8 cellular contexts compared by ENCODE assay signal in the genomic region with DNA sequence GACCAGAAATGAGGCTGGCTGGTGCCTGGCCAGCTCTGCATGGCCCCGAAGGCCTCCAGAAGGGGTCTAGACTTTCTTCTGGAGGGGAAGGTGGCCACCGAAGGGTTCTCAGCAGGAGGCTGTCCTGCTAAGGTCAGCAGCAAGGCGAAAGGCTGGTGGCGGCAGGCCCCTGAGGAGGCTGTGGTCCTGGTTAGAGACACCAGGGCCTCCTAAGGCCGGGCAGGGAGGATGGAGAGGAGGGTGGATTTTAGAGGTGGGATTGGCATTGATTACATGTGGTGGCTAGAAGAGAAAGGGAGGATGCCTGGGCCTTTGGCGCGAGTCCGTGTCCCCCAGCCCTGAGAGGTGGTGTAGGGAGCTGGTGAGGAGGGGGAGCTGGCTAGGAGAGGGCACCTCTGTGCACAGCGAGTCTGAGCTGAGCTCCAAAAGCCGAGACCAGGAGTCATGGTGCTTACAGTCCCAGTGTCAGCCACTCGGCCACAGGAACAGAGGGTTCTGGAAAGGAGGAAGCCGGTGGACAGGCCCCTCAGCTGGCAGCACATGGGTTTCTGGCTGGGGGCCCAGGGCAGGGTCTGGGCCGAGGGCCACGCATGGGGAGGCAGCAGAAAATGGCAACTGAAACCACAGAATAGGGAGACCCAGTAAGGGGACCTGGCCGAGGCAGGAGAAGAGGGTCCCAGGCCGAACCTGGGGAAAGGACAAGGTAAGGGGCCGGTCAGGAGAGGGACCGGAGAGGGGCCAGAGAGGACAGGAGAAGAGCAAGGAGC. TPM values are rescaled to one million over a fixed set of nuclear protein-coding genes. Genes with fewer than 3 reads are reported as not detected.
DNase-seq lines count a peak whose midpoint lies in the region; ATAC-seq and TF ChIP-seq lines count a peak whose summit lies in the region.

No MANE protein-coding gene starts in this region.

- CTCF ChIA-PET in activated CD8-positive, alpha-beta T cell treated with anti-CD3 and anti-CD28 coated beads for 36 hours (lab: Charles Lee) = interaction anchor here (3.3 to 7.5 kb wide), 5 partner anchors 9 to 108 kb away, joined by 13 to 111 read pairs (median 42); a partner anchor contains a TSS

- no peak for TF ChIP-seq CTCF in activated CD8-positive, alpha-beta T cell treated with anti-CD3 and anti-CD28 coated beads for 36 hours (IDR thresholded peaks at IDR 0.05)
- no peak for TF ChIP-seq CTCF in liver (IDR thresholded peaks at IDR 0.05; ENCODE audit: low read depth, low read length, missing input control)
- TF ChIP-seq CTCF in GM10266 (IDR thresholded peaks at IDR 0.05; ENCODE audit: control insufficient read depth, insufficient read depth, low read depth, missing control alignments) = no peak

- H3K27me3 Mint-ChIP-seq in activated T-cell treated with anti-CD3 and anti-CD28 coated beads, Interleukin-2, amount 50 U/mL, for 4 hours (ENCODE audit: low read depth) = no peaks in the 10 kb centered on the region
- no peaks in the 10 kb centered on the region for H3K27me3 Mint-ChIP-seq in activated CD8-positive, alpha-beta T cell treated with anti-CD3 and anti-CD28 coated beads for 36 hours
- no peaks in the 10 kb centered on the region for H3K27me3 Mint-ChIP-seq in stimulated activated naive CD8-positive, alpha-beta T cell treated with anti-CD3 and anti-CD28 coated beads, Interleukin-15, amount 100 ng/mL, for 72 hours

- peaks cover 0 to 12% (median 2%) of the 10 kb centered on the region in 4 donors for H3K4me1 ChIP-seq in liver (ENCODE audit: control insufficient read depth in 4 of 4, insufficient read depth in 4 of 4, low read length in 3 of 4)

- no peaks in the 10 kb centered on the region for H3K27me3 ChIP-seq in liver (ENCODE audit: control insufficient read depth in 4 of 4, insufficient read depth in 4 of 4, low read length in 3 of 4)

- WGBS in liver = 90% methylated on average over 18 of the region's 18 CpGs

- peaks cover 4 to 15% (median 10%) of the 10 kb centered on the region in 4 donors for H3K36me3 ChIP-seq in liver (ENCODE audit: control insufficient read depth in 4 of 4, insufficient read depth in 3 of 4, low read depth in 1 of 4, low read length in 3 of 4)

- H3K27ac Mint-ChIP-seq in activated CD8-positive, alpha-beta T cell treated with anti-CD3 and anti-CD28 coated beads for 36 hours = peak overlapping the region; percentile 97
- peak overlapping the region; percentile 87 to 97 for H3K27ac Mint-ChIP-seq in stimulated activated naive CD8-positive, alpha-beta T cell treated with anti-CD3 and anti-CD28 coated beads, Interleukin-15, amount 100 ng/mL, for 72 hours

- intact Hi-C loops in activated CD8-positive, alpha-beta T cell treated with anti-CD3 and anti-CD28 coated beads for 36 hours (cut with micrococcal nuclease) = no loop called here

- no peaks in the 10 kb centered on the region for H3K9me3 ChIP-seq in liver (ENCODE audit: control insufficient read depth in 4 of 4, low read length in 3 of 4)

- H3K9ac ChIP-seq in liver (ENCODE audit: low read depth in 1 of 2, low read length in 2 of 2) = no peak overlapping the region

- DNase-seq in activated T-cell treated with anti-CD3 and anti-CD28 coated beads, Interleukin-2, amount 50 U/mL, for 4 hours = no peak
- DNase-seq in activated T-cell treated with anti-CD3 and anti-CD28 coated beads for 4 hours = no peak
- no peak for DNase-seq in activated CD8-positive, alpha-beta T cell treated with anti-CD3 and anti-CD28 coated beads for 36 hours
- no peak for DNase-seq in stimulated activated naive CD8-positive, alpha-beta T cell treated with anti-CD3 and anti-CD28 coated beads, Interleukin-15, amount 100 ng/mL, for 72 hours
- no peak for DNase-seq in cerebellum (ENCODE audit: low spot score)
- no peak for DNase-seq in GM10266 (ENCODE audit: extremely low spot score)
- DNase-seq in NCI-H82 (lab: John Stamatoyannopoulos, UW) = no peak

- peaks cover 42% of the 10 kb centered on the region for H3K4me1 Mint-ChIP-seq in activated T-cell treated with anti-CD3 and anti-CD28 coated beads, Interleukin-2, amount 50 U/mL, for 4 hours (ENCODE audit: low read depth)
- peaks cover 48% of the 10 kb centered on the region for H3K4me1 Mint-ChIP-seq in activated CD8-positive, alpha-beta T cell treated with anti-CD3 and anti-CD28 coated beads for 36 hours (ENCODE audit: low read depth)
- H3K4me1 Mint-ChIP-seq in stimulated activated naive CD8-positive, alpha-beta T cell treated with anti-CD3 and anti-CD28 coated beads, Interleukin-15, amount 100 ng/mL, for 72 hours = peaks cover 83% of the 10 kb centered on the region

- H3K27ac ChIP-seq in liver (ENCODE audit: low read depth in 1 of 2, low read length in 2 of 2) = peak overlapping the region; percentile 82 to 83

- H3K4me3 ChIP-seq in liver (ENCODE audit: low read depth in 1 of 3, low read length in 3 of 3) = no peak overlapping the region

- no peak for TF ChIP-seq RAD21 in liver (IDR thresholded peaks at IDR 0.05)

- H3K36me3 Mint-ChIP-seq in activated T-cell treated with anti-CD3 and anti-CD28 coated beads, Interleukin-2, amount 50 U/mL, for 4 hours (ENCODE audit: insufficient read depth) = peaks cover 36% of the 10 kb centered on the region
- peaks cover 68% of the 10 kb centered on the region for H3K36me3 Mint-ChIP-seq in activated CD8-positive, alpha-beta T cell treated with anti-CD3 and anti-CD28 coated beads for 36 hours (ENCODE audit: low read depth)

- no peaks in the 10 kb centered on the region for H3K9me3 Mint-ChIP-seq in activated T-cell treated with anti-CD3 and anti-CD28 coated beads, Interleukin-2, amount 50 U/mL, for 4 hours
- no peaks in the 10 kb centered on the region for H3K9me3 Mint-ChIP-seq in activated CD8-positive, alpha-beta T cell treated with anti-CD3 and anti-CD28 coated beads for 36 hours
- no peaks in the 10 kb centered on the region for H3K9me3 Mint-ChIP-seq in stimulated activated naive CD8-positive, alpha-beta T cell treated with anti-CD3 and anti-CD28 coated beads, Interleukin-15, amount 100 ng/mL, for 72 hours

- no peak for ATAC-seq in activated T-cell treated with anti-CD3 and anti-CD28 coated beads, Interleukin-2, amount 50 U/mL, for 4 hours
- ATAC-seq in activated CD8-positive, alpha-beta T cell treated with anti-CD3 and anti-CD28 coated beads for 36 hours = no peak
- no peak for ATAC-seq in stimulated activated naive CD8-positive, alpha-beta T cell treated with anti-CD3 and anti-CD28 coated beads, Interleukin-15, amount 100 ng/mL, for 72 hours

- POLR2A ChIA-PET in activated CD8-positive, alpha-beta T cell treated with anti-CD3 and anti-CD28 coated beads for 36 hours (lab: Charles Lee) = interaction anchor here (1.6 to 9.7 kb wide), 11 partner anchors 8 to 94 kb away, joined by 3 to 206 read pairs (median 33); a partner anchor contains a TSS

- peak overlapping the region; percentile 96 for H3K4me3 Mint-ChIP-seq in activated T-cell treated with anti-CD3 and anti-CD28 coated beads, Interleukin-2, amount 50 U/mL, for 4 hours
- H3K4me3 Mint-ChIP-seq in activated CD8-positive, alpha-beta T cell treated with anti-CD3 and anti-CD28 coated beads for 36 hours = peak overlapping the region; percentile 92
- peak overlapping the region; percentile 90 to 91 for H3K4me3 Mint-ChIP-seq in stimulated activated naive CD8-positive, alpha-beta T cell treated with anti-CD3 and anti-CD28 coated beads, Interleukin-15, amount 100 ng/mL, for 72 hours

TF ChIP-seq in liver, 16 proteins besides CTCF, POLR2A, EP300 and RAD21:
- no peak for TF ChIP-seq HNF4G (IDR thresholded peaks at IDR 0.05)
- no peak for TF ChIP-seq GABPA (IDR thresholded peaks at IDR 0.05 in 1 of 2, conservative IDR thresholded peaks at IDR 0.05 in 1 of 2)
- TF ChIP-seq EGR1 (IDR thresholded peaks at IDR 0.05; ENCODE audit: low read depth in 2 of 2) = no peak
- TF ChIP-seq HNF4A (conservative IDR thresholded peaks at IDR 0.05) = no peak
- TF ChIP-seq SP1 (IDR thresholded peaks at IDR 0.05) = no peak
- TF ChIP-seq FOXA1 (IDR thresholded peaks at IDR 0.05) = no peak
- no peak for TF ChIP-seq JUND (IDR thresholded peaks at IDR 0.05)

RNA-seq across cellular contexts. Expression of a gene that starts 2.5 kb away (rescaled TPM):
- 100 to 1,000 TPM; 368 to 444 (median 399) TPM for total RNA-seq in activated T-cell treated with anti-CD3 and anti-CD28 coated beads, Interleukin-2, amount 50 U/mL, for 4 hours
- total RNA-seq in activated CD8-positive, alpha-beta T cell treated with anti-CD3 and anti-CD28 coated beads for 36 hours = 100 to 1,000 TPM; 210 to 214 TPM
- total RNA-seq in liver = 10 to 100 TPM; 11.0 to 47.2 TPM
- polyA plus RNA-seq in liver = 1 to 10 TPM; 3.4 to 8.5 TPM
- total RNA-seq in cerebellum = 1.5 TPM

RNA-seq across cellular contexts. Expression of a gene that starts 17.0 kb away (rescaled TPM):
- 10 to 100 TPM; 24.3 to 31.0 (median 28.6) TPM for total RNA-seq in activated T-cell treated with anti-CD3 and anti-CD28 coated beads, Interleukin-2, amount 50 U/mL, for 4 hours
- total RNA-seq in activated CD8-positive, alpha-beta T cell treated with anti-CD3 and anti-CD28 coated beads for 36 hours = 10 to 100 TPM; 33.7 to 41.5 TPM
- 10 to 100 TPM; 14.0 to 22.9 TPM for total RNA-seq in liver
- polyA plus RNA-seq in liver = 10 to 100 TPM; 18.7 to 37.8 TPM
- 10.3 TPM for total RNA-seq in cerebellum

RNA-seq across cellular contexts. Expression of a gene that starts 17.1 kb away (rescaled TPM):
- total RNA-seq in activated T-cell treated with anti-CD3 and anti-CD28 coated beads, Interleukin-2, amount 50 U/mL, for 4 hours = 10 to 100 TPM; 82.4 to 88.3 (median 86.1) TPM
- total RNA-seq in activated CD8-positive, alpha-beta T cell treated with anti-CD3 and anti-CD28 coated beads for 36 hours = 10 to 100 TPM; 66.0 to 69.2 TPM
- total RNA-seq in liver = 10 to 100 TPM; 20.0 to 47.8 TPM
- 10 to 100 TPM; 37.9 to 44.5 TPM for polyA plus RNA-seq in liver
- 12.4 TPM for total RNA-seq in cerebellum

RNA-seq across cellular contexts. Expression of a gene that starts 21.4 kb away (rescaled TPM):
- 10 to 100 TPM; 15.0 to 16.6 (median 16.1) TPM for total RNA-seq in activated T-cell treated with anti-CD3 and anti-CD28 coated beads, Interleukin-2, amount 50 U/mL, for 4 hours
- 10 to 100 TPM; 25.8 to 26.1 TPM for total RNA-seq in activated CD8-positive, alpha-beta T cell treated with anti-CD3 and anti-CD28 coated beads for 36 hours
- total RNA-seq in liver = 10 to 100 TPM in 1 of 2 donors, 1 to 10 TPM in 1; 8.5 to 25.9 TPM
- polyA plus RNA-seq in liver = 10 to 100 TPM; 22.7 to 24.3 TPM
- total RNA-seq in cerebellum = 15.7 TPM

RNA-seq across cellular contexts. Expression of a gene that starts 23.0 kb away (rescaled TPM):
- total RNA-seq in activated T-cell treated with anti-CD3 and anti-CD28 coated beads, Interleukin-2, amount 50 U/mL, for 4 hours = 100 to 1,000 TPM; 439 to 477 (median 457) TPM
- total RNA-seq in activated CD8-positive, alpha-beta T cell treated with anti-CD3 and anti-CD28 coated beads for 36 hours = 100 to 1,000 TPM; 396 to 416 TPM
- total RNA-seq in liver (10 to 100 TPM; 51.3 to 58.1 TPM), cerebellum (72.8 TPM)
- polyA plus RNA-seq in liver = 10 to 100 TPM; 22.6 to 33.7 TPM
